In the genomic region with DNA sequence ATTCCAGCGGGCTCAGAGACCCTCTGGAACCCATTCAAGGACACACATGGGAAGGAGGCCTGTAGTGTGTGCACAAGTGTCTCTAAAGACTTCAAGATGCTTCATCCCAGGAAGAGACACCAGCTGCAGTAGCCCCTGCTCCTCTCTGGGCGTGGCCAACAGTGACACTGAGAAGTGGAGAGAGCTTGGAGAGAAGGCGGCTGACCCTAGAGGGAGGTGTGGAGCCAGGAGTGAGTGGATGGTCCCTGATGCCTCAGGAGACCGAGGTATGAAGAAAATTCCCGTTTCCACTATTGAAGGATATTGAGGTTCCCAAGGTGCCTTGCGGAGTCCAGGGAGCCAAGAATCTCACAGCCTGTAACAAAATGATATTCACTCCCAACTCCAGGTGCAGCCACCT, we compare ENCODE assay signal across 10 cellular contexts. TPM values are rescaled to one million over a fixed set of nuclear protein-coding genes. Genes with fewer than 3 reads are reported as not detected.
DNase-seq lines count a peak whose midpoint lies in the region; ATAC-seq and TF ChIP-seq lines count a peak whose summit lies in the region.
"Had no signal": no experiment of that assay in that cellular context is flagged by ENCODE, and none has a peak within 500 bp of the region (broad histone marks: within the 10 kb centered on the region; RNA-seq: fewer than 3 reads in every experiment).

No MANE protein-coding gene starts in this region.

- intact Hi-C loops in Right ventricle myocardium superior (cut with DNase I): no loop called here
- intact Hi-C loops in left ventricle myocardium inferior (cut with micrococcal nuclease): no loop called here

- H3K4me1 Mint-ChIP-seq in stimulated activated effector memory CD8-positive, alpha-beta T cell treated with anti-CD3 and anti-CD28 coated beads, Interleukin-12 subunit alpha, Interleukin-12 subunit beta, amount 100 ng/mL, for 72 hours: peaks cover 11% of the 10 kb centered on the region
- peaks cover 11% of the 10 kb centered on the region for H3K4me1 Mint-ChIP-seq in activated T-cell treated with anti-CD3 and anti-CD28 coated beads, Interleukin-2, amount 50 U/mL, for 72 hours (ENCODE audit: low read depth)

- no peaks in the 10 kb centered on the region for H3K36me3 Mint-ChIP-seq in stimulated activated effector memory CD8-positive, alpha-beta T cell treated with anti-CD3 and anti-CD28 coated beads, Interleukin-12 subunit alpha, Interleukin-12 subunit beta, amount 100 ng/mL, for 72 hours
- no peaks in the 10 kb centered on the region for H3K36me3 Mint-ChIP-seq in activated T-cell treated with anti-CD3 and anti-CD28 coated beads, Interleukin-2, amount 50 U/mL, for 72 hours (ENCODE audit: insufficient read depth in 2 of 2)

- no peak overlapping the region for H3K27ac Mint-ChIP-seq in stimulated activated effector memory CD8-positive, alpha-beta T cell treated with anti-CD3 and anti-CD28 coated beads, Interleukin-12 subunit alpha, Interleukin-12 subunit beta, amount 100 ng/mL, for 72 hours
- H3K27ac Mint-ChIP-seq in activated T-cell treated with anti-CD3 and anti-CD28 coated beads, Interleukin-2, amount 50 U/mL, for 72 hours: no peak overlapping the region

- ATAC-seq in Right ventricle myocardium superior (ENCODE audit: poor library complexity) (peak; percentile 38), HG03432 (IDR thresholded peaks at IDR 0.05; ENCODE audit: unreplicated experiment) (no peak)
- peak; percentile 21 for ATAC-seq in stimulated activated effector memory CD8-positive, alpha-beta T cell treated with anti-CD3 and anti-CD28 coated beads, Interleukin-12 subunit alpha, Interleukin-12 subunit beta, amount 100 ng/mL, for 72 hours
- no peak for ATAC-seq in activated T-cell treated with anti-CD3 and anti-CD28 coated beads, Interleukin-2, amount 50 U/mL, for 72 hours (replicated peaks in 1 of 2)

- H3K27me3 ChIP-seq in left ventricle myocardium inferior (ENCODE audit: low read depth): no peaks in the 10 kb centered on the region

- H3K36me3 ChIP-seq in left ventricle myocardium inferior: no peaks in the 10 kb centered on the region

- peaks cover 24% of the 10 kb centered on the region for H3K27me3 Mint-ChIP-seq in activated T-cell treated with anti-CD3 and anti-CD28 coated beads, Interleukin-2, amount 50 U/mL, for 72 hours (ENCODE audit: low read depth)

- H3K4me3 Mint-ChIP-seq in stimulated activated effector memory CD8-positive, alpha-beta T cell treated with anti-CD3 and anti-CD28 coated beads, Interleukin-12 subunit alpha, Interleukin-12 subunit beta, amount 100 ng/mL, for 72 hours: no peak overlapping the region
- no peak overlapping the region for H3K4me3 Mint-ChIP-seq in activated T-cell treated with anti-CD3 and anti-CD28 coated beads, Interleukin-2, amount 50 U/mL, for 72 hours
- H3K4me3 Mint-ChIP-seq: activated B cell treated with CpG ODN at 0.5 μM for 24 hours had no signal

- peaks cover 12% of the 10 kb centered on the region for H3K4me1 ChIP-seq in left ventricle myocardium inferior

- no peaks in the 10 kb centered on the region for H3K9me3 ChIP-seq in left ventricle myocardium inferior (replicated peaks)

- no peak overlapping the region for H3K4me3 ChIP-seq in left ventricle myocardium inferior

- DNase-seq in Right ventricle myocardium superior: no peak
- no peak for DNase-seq in left ventricle myocardium inferior
- peak; percentile 42 for DNase-seq in NCI-H510A (lab: John Stamatoyannopoulos, UW)
- no peak for DNase-seq in epithelial cell of prostate (ENCODE audit: low read depth, low spot score)
- no peak for DNase-seq in stimulated activated effector memory CD8-positive, alpha-beta T cell treated with anti-CD3 and anti-CD28 coated beads, Interleukin-12 subunit alpha, Interleukin-12 subunit beta, amount 100 ng/mL, for 72 hours (ENCODE audit: low spot score in 2 of 2)
- DNase-seq in DMS114 treated with DMSO at 0.1 percent for 48 hours (lab: John Stamatoyannopoulos, UW; ENCODE audit: unreplicated experiment): no peak
- DNase-seq in activated T-cell treated with anti-CD3 and anti-CD28 coated beads, Interleukin-2, amount 50 U/mL, for 72 hours: no peak
- DNase-seq: activated B cell treated with CpG ODN at 0.5 μM for 24 hours had no signal

- H3K9me3 Mint-ChIP-seq in stimulated activated effector memory CD8-positive, alpha-beta T cell treated with anti-CD3 and anti-CD28 coated beads, Interleukin-12 subunit alpha, Interleukin-12 subunit beta, amount 100 ng/mL, for 72 hours: no peaks in the 10 kb centered on the region
- H3K9me3 Mint-ChIP-seq in activated T-cell treated with anti-CD3 and anti-CD28 coated beads, Interleukin-2, amount 50 U/mL, for 72 hours: no peaks in the 10 kb centered on the region
- H3K9me3 Mint-ChIP-seq: CD4-positive, alpha-beta T cell had no signal

- no peak overlapping the region for H3K27ac ChIP-seq in left ventricle myocardium inferior (replicated peaks)
- H3K27ac ChIP-seq in epithelial cell of prostate: peak overlapping the region; percentile 79

- TF ChIP-seq CTCF in left ventricle myocardium inferior (IDR thresholded peaks at IDR 0.05; ENCODE audit: borderline replicate concordance): no peak

RNA-seq across cellular contexts. Expression of gene TNNI1, which starts 14.9 kb away (rescaled TPM):
- total RNA-seq in Right ventricle myocardium superior (4.3 TPM), left ventricle myocardium inferior (44.2 TPM)
- total RNA-seq in activated T-cell treated with anti-CD3 and anti-CD28 coated beads, Interleukin-2, amount 50 U/mL, for 72 hours: not detected
- total RNA-seq: activated B cell treated with CpG ODN at 0.5 μM for 24 hours; CD4-positive, alpha-beta T cell had no signal

RNA-seq across cellular contexts. Expression of gene PHLDA3, which starts 32.5 kb away (rescaled TPM):
- total RNA-seq in Right ventricle myocardium superior: 21.5 TPM
- 21.1 TPM for total RNA-seq in left ventricle myocardium inferior
- 10 to 100 TPM; 10.7 to 25.6 TPM for total RNA-seq in activated T-cell treated with anti-CD3 and anti-CD28 coated beads, Interleukin-2, amount 50 U/mL, for 72 hours

RNA-seq across cellular contexts. Expression of gene LAD1, which starts 37.3 kb away (rescaled TPM):
- total RNA-seq in Right ventricle myocardium superior (1.9 TPM), left ventricle myocardium inferior (2.0 TPM)
- not detected for total RNA-seq in activated T-cell treated with anti-CD3 and anti-CD28 coated beads, Interleukin-2, amount 50 U/mL, for 72 hours
- total RNA-seq: activated B cell treated with CpG ODN at 0.5 μM for 24 hours; CD4-positive, alpha-beta T cell had no signal

RNA-seq across cellular contexts. Expression of gene TNNT2, which starts 59.0 kb away (rescaled TPM):
- 9,128 TPM for total RNA-seq in Right ventricle myocardium superior
- 8,708 TPM for total RNA-seq in left ventricle myocardium inferior
- total RNA-seq in activated T-cell treated with anti-CD3 and anti-CD28 coated beads, Interleukin-2, amount 50 U/mL, for 72 hours: not detected
- total RNA-seq: activated B cell treated with CpG ODN at 0.5 μM for 24 hours; CD4-positive, alpha-beta T cell had no signal

Comparison
In these comparisons a context has a peak if more than half of its experiments do, and no peak if none do; other contexts are left out.
1. ATAC-seq: peak in Right ventricle myocardium superior (single experiment) and stimulated activated effector memory CD8-positive, alpha-beta T cell treated with anti-CD3 and anti-CD28 coated beads, Interleukin-12 subunit alpha, Interleukin-12 subunit beta, amount 100 ng/mL, for 72 hours (single experiment); none in HG03432 (single experiment) and activated T-cell treated with anti-CD3 and anti-CD28 coated beads, Interleukin-2, amount 50 U/mL, for 72 hours (0 of 2).